ENCODE assay signal across 1 cellular context in the genomic region with DNA sequence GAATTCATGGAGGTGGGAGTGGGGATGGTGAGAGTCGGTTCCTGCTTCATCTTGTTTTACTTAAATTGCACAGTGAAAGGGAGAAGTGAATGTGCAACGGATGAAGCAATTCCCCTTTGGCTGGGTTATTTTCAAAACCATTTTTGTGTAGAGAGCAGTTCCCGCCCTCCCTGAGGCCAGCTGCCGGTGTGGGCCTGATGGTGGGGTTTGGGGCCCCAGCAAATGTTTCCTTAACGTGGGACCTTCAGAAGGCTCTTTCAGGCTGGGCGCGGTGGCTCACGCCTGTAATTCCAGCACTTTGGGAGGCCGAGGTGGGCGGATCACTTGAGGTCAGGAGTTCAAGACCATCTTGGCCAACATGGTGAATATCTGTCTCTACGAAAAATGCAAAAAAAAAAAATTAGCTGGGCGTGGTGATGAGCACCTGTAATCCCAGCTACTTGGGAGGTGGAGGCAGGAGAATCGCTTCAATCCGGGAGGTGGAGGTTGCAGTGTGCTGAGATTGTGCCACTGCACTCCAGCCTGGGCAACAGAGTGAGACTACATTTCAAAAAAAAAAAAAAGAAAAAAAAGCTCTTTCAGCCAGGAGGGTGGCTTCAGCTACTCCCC.
TF ChIP-seq lines count a peak whose summit lies in the region.

No MANE protein-coding gene starts in this region.

TF ChIP-seq in GM12878, 131 proteins besides CTCF, POLR2A, EP300 and RAD21:
- peak; percentile 37; the same call in 1 of the 2 replicates for TF ChIP-seq SPI1 (IDR thresholded peaks at IDR 0.05; ENCODE audit: borderline replicate concordance, insufficient read depth, low read depth, low read length)
- peak; percentile 89 for TF ChIP-seq MLLT1 (IDR thresholded peaks at IDR 0.05)
- peak; percentile 54; the same call in 1 of the 2 replicates for TF ChIP-seq MTA3 (IDR thresholded peaks at IDR 0.05; ENCODE audit: borderline replicate concordance, low read length)
- peak; percentile 32; the same call in 1 of the 2 replicates for TF ChIP-seq TCF7 (IDR thresholded peaks at IDR 0.05; ENCODE audit: borderline replicate concordance)
- TF ChIP-seq FOXM1 (IDR thresholded peaks at IDR 0.05; ENCODE audit: low read depth, low read length): peak; percentile 54; the same call in 1 of the 2 replicates
- TF ChIP-seq SIN3A (IDR thresholded peaks at IDR 0.05; ENCODE audit: low read depth, low read length): peak; percentile 21; the same call in 1 of the 2 replicates
- peak; percentile 29; the same call in 1 of the 2 replicates for TF ChIP-seq MXI1 (IDR thresholded peaks at IDR 0.05; ENCODE audit: low read depth, low read length)
- 0 out of 2 replicates have a peak, but pooled peaks have one; percentile 15 for TF ChIP-seq ZNF217 (IDR thresholded peaks at IDR 0.05)
- TF ChIP-seq NFIC (IDR thresholded peaks at IDR 0.05; ENCODE audit: low read depth, low read length): peak; percentile 39
- peak; percentile 8; the same call in 1 of the 2 replicates for TF ChIP-seq CBX5 (IDR thresholded peaks at IDR 0.05; ENCODE audit: low read depth)
- TF ChIP-seq TCF12 (IDR thresholded peaks at IDR 0.05; ENCODE audit: low read depth, low read length): peak; percentile 70; the same call in 1 of the 2 replicates
- peak; percentile 36; the same call in 1 of the 2 replicates for TF ChIP-seq ZBTB40 (IDR thresholded peaks at IDR 0.05; ENCODE audit: borderline replicate concordance)
- TF ChIP-seq CBFB (IDR thresholded peaks at IDR 0.05; ENCODE audit: low read depth): peak; percentile 8; the same call in 1 of the 2 replicates
- TF ChIP-seq SMARCA5 (IDR thresholded peaks at IDR 0.05): 0 out of 2 replicates have a peak, but pooled peaks have one; percentile 66
- 0 out of 2 replicates have a peak, but pooled peaks have one; percentile 18 for TF ChIP-seq EED (IDR thresholded peaks at IDR 0.05; ENCODE audit: low read depth)
- TF ChIP-seq POLR2AphosphoS2 (IDR thresholded peaks at IDR 0.05; ENCODE audit: low read depth, low read length): 0 out of 2 replicates have a peak, but pooled peaks have one; percentile 1
- peak; percentile 69 for TF ChIP-seq ZNF384 (IDR thresholded peaks at IDR 0.05; ENCODE audit: borderline replicate concordance, low read depth, low read length)
- TF ChIP-seq PKNOX1 (IDR thresholded peaks at IDR 0.05): 0 out of 2 replicates have a peak, but pooled peaks have one; percentile 6
- TF ChIP-seq CREM (IDR thresholded peaks at IDR 0.05; ENCODE audit: low read depth): 0 out of 2 replicates have a peak, but pooled peaks have one; percentile 9
- peak; percentile 37 for TF ChIP-seq NBN (IDR thresholded peaks at IDR 0.05)
- TF ChIP-seq PML (IDR thresholded peaks at IDR 0.05; ENCODE audit: low read length): 0 out of 2 replicates have a peak, but pooled peaks have one; percentile 18
